ENCODE assay signal across 8 cellular contexts in genomic region chr12:123602651-123603195, GRCh38. TPM values are rescaled to one million over a fixed set of nuclear protein-coding genes. Genes with fewer than 3 reads are reported as not detected.
DNase-seq lines count a peak whose midpoint lies in the region; ATAC-seq, FAIRE-seq and TF ChIP-seq lines count a peak whose summit lies in the region.

No MANE protein-coding gene starts in this region.

- no peak for TF ChIP-seq RAD21 in K562 (CRISPR knock-in tag; conservative IDR thresholded peaks at IDR 0.05 in 1 of 2, IDR thresholded peaks at IDR 0.05 in 1 of 2)

- H3K79me2 ChIP-seq in K562 (ENCODE audit: control insufficient read depth, insufficient read depth, low read length) = peaks cover 67% of the 10 kb centered on the region

- in situ Hi-C loops in K562 (cut with MboI) = no loop called here

- no peak for TF ChIP-seq CTCF in K562 (IDR thresholded peaks at IDR 0.05 in 2 of 3, conservative IDR thresholded peaks at IDR 0.05 in 1 of 3; ENCODE audit: insufficient read depth in 2 of 3, low read depth in 1 of 3, low read length in 3 of 3)

- H3K4me1 Mint-ChIP-seq in memory B cell = peaks cover 14% of the 10 kb centered on the region

- FAIRE-seq in K562 (lab: Jason Lieb, UNC) = no peak

- H3K27me3 Mint-ChIP-seq in memory B cell = no peaks in the 10 kb centered on the region

- peak overlapping the region; percentile 96 for H3K27ac Mint-ChIP-seq in memory B cell

- H3K9me3 Mint-ChIP-seq in memory B cell = no peaks in the 10 kb centered on the region

- BruUV-seq in K562 (replicated peaks; lab: Mats Ljungman, UMichigan) = TSS peak; percentile 54

- POLR2A ChIA-PET in K562 (lab: Yijun Ruan, JAX) = interaction anchor here (0.6 to 1.7 kb wide), 8 partner anchors 9 to 329 kb away, joined by 3 to 8 read pairs (median 4); partner anchors contain the start of gene ATP6V0A2

- H3K9ac ChIP-seq in K562 (ENCODE audit: insufficient read depth in 1 of 2, low read depth in 2 of 2, low read length in 2 of 2) = peak overlapping the region; percentile 96 to 97

- H2AFZ ChIP-seq in K562 (ENCODE audit: low read depth, low read length) = peak overlapping the region; percentile 88; the same call in 1 of the 2 replicates

- peak overlapping the region; percentile 94 for H3K27ac ChIP-seq in K562 (ENCODE audit: extremely low read depth, low read depth, low read length)

- 3% methylated on average over 7 of the region's 7 CpGs for WGBS in K562 (ENCODE audit: insufficient coverage, low coverage, missing lambda C conversion rate)

- H3K9me3 ChIP-seq in MG63 = no peaks in the 10 kb centered on the region
- no peaks in the 10 kb centered on the region for H3K9me3 ChIP-seq in K562 (replicated peaks; ENCODE audit: control insufficient read depth, insufficient read depth, low read depth, low read length)

- peaks cover 3% of the 10 kb centered on the region; the same call in 1 of the 2 replicates for H4K20me1 ChIP-seq in K562 (replicated peaks; ENCODE audit: control insufficient read depth, insufficient read depth, low read length)

- H3K9me1 ChIP-seq in K562 (ENCODE audit: control insufficient read depth, insufficient read depth, low read length) = no peaks in the 10 kb centered on the region

- CTCF ChIA-PET in K562 (lab: Yijun Ruan, JAX; ENCODE audit: low intra/inter-chr PET ratio) = interaction anchor here (2.4 kb wide), 1 partner anchor 332 kb away, joined by 7 read pairs; the partner anchor contains the start of gene CDK2AP1

- TF ChIP-seq POLR2A in K562 (conservative IDR thresholded peaks at IDR 0.05) = no peak

- DNase-seq in GF-D8 (lab: John Stamatoyannopoulos, UW) (peak; percentile 43), MG63 (no peak), K562 (ENCODE audit: extremely low read depth in 1 of 4, low spot score in 3 of 4) (peak in 1 of 4 experiments; percentile 28), memory B cell (ENCODE audit: low spot score in 2 of 2) (no peak), mucosa of gallbladder (ENCODE audit: low spot score) (no peak)

- H3K36me3 ChIP-seq in MG63 = peaks cover 63% of the 10 kb centered on the region
- H3K36me3 ChIP-seq in K562 (ENCODE audit: control insufficient read depth, insufficient read depth, low read length) = peaks cover 66% of the 10 kb centered on the region

- no peaks in the 10 kb centered on the region for H3K27me3 ChIP-seq in MG63
- no peaks in the 10 kb centered on the region for H3K27me3 ChIP-seq in K562 (ENCODE audit: control insufficient read depth in 2 of 2, insufficient read depth in 2 of 2, low read length in 2 of 2)

- intact Hi-C loops in K562 (cut with micrococcal nuclease) = loop anchor here (2.0 kb wide), 2 partner anchors 324 to 332 kb away; partner anchors contain the start of gene CDK2AP1

- ATAC-seq in K562 (peak; percentile 17; the same call in 2 of the 3 replicates), memory B cell (ENCODE audit: low read depth) (no peak), HG02759 (IDR thresholded peaks at IDR 0.05; ENCODE audit: unreplicated experiment) (no peak), HG03159 (IDR thresholded peaks at IDR 0.05; ENCODE audit: unreplicated experiment) (no peak), HG02623 (IDR thresholded peaks at IDR 0.05; ENCODE audit: unreplicated experiment) (no peak)

- H3K4me3 Mint-ChIP-seq in memory B cell = peak overlapping the region; percentile 99

- peaks cover 7% of the 10 kb centered on the region for H3K36me3 Mint-ChIP-seq in memory B cell

- H3K4me1 ChIP-seq in K562 (replicated peaks in 1 of 2; ENCODE audit: control insufficient read depth in 2 of 2, insufficient read depth in 2 of 2, low read length in 2 of 2) = peaks cover 5 to 17% of the 10 kb centered on the region in 2 experiments; a peak in 3 of 5 replicates

- H3K4me3 ChIP-seq in MG63 (peak overlapping the region; percentile 100), K562 (peak overlapping the region; percentile 98)

- no peak for TF ChIP-seq EP300 in K562 (IDR thresholded peaks at IDR 0.05; ENCODE audit: low read length)

- peak overlapping the region; percentile 92 for H3K4me2 ChIP-seq in K562 (ENCODE audit: insufficient read depth, low read length)

RNA-seq across cellular contexts. Expression of gene DDX55, which starts 0.8 kb away (rescaled TPM):
- 23.5 and 24.1 TPM in 2 replicates for total RNA-seq in MG63 (2014; rRNA removed; shearing (Covaris generic); ENCODE audit: low replicate concordance)
- 212 and 224 TPM in 2 replicates for total RNA-seq in K562 (2011; cell fraction: chromatin; rRNA removed; ENCODE audit: low replicate concordance)
- total RNA-seq in K562 (2011; cell fraction: nucleolus; rRNA removed) = 110 and 115 TPM in 2 replicates
- total RNA-seq in K562 (2011; cell fraction: nucleoplasm; rRNA removed) = 141 and 168 TPM in 2 replicates
- 51.9 and 55.1 TPM in 2 replicates for total RNA-seq in K562 (2014; rRNA removed)
- 59.6 and 61.6 TPM in 2 replicates for total RNA-seq in K562 (2014; rRNA removed; fragmentation: Illumina TruSeq; extraction: Trizol)
- total RNA-seq in K562 (2015; rRNA removed; fragmentation: Illumina TruSeq; extraction: Trizol) = 59.7 and 61.1 TPM in 2 replicates
- total RNA-seq in K562 (2021) = 48.6 and 50.1 TPM in 2 replicates
- polyA plus RNA-seq in K562 (2011; rRNA removed) = 55.7 and 60.9 TPM in 2 replicates
- 32.9 and 52.1 TPM in 2 replicates for polyA plus RNA-seq in K562 (2011; cell fraction: cytosol; rRNA removed)
- 138 and 154 TPM in 2 replicates for polyA plus RNA-seq in K562 (2011; cell fraction: nucleus; rRNA removed)
- polyA plus RNA-seq in K562 (2012) = 29.9 and 34.0 TPM in 2 replicates
- 54.5 and 62.3 TPM in 2 replicates for polyA plus RNA-seq in K562 (2014; fragmentation: Illumina TruSeq; extraction: Trizol)
- polyA plus RNA-seq in K562 (2014; fragmentation: Nextera tagmentation; extraction: Ambion mirVana) = 10 to 100 TPM; 10.6 to 15.1 TPM
- 71.0 and 82.4 TPM in 2 replicates for polyA plus RNA-seq in K562 (2014; rRNA removed)
- 56.9 and 67.2 TPM in 2 replicates for polyA minus RNA-seq in K562 (2011; rRNA and poly(A)+ RNA removed)
- polyA minus RNA-seq in K562 (2011; cell fraction: cytosol; rRNA and poly(A)+ RNA removed) = 24.0 and 39.0 TPM in 2 replicates
- 53.0 and 68.0 TPM in 2 replicates for polyA minus RNA-seq in K562 (2011; cell fraction: nucleus; rRNA and poly(A)+ RNA removed)
- 12.7 TPM for total RNA-seq in mucosa of gallbladder

RNA-seq across cellular contexts. Expression of gene TMED2, which starts 18.4 kb away (rescaled TPM):
- total RNA-seq in MG63 (2014; rRNA removed; shearing (Covaris generic); ENCODE audit: low replicate concordance) = 395 and 529 TPM in 2 replicates
- total RNA-seq in K562 (2011; cell fraction: chromatin; rRNA removed; ENCODE audit: low replicate concordance) = 108 and 173 TPM in 2 replicates
- 129 and 135 TPM in 2 replicates for total RNA-seq in K562 (2011; cell fraction: nucleolus; rRNA removed)
- total RNA-seq in K562 (2011; cell fraction: nucleoplasm; rRNA removed) = 257 and 377 TPM in 2 replicates
- total RNA-seq in K562 (2014; rRNA removed) (121 and 146 TPM in 2 replicates), K562 (2014; rRNA removed; fragmentation: Illumina TruSeq; extraction: Trizol) (190 and 208 TPM in 2 replicates), K562 (2015; rRNA removed; fragmentation: Illumina TruSeq; extraction: Trizol) (192 and 207 TPM in 2 replicates), K562 (2021) (191 and 217 TPM in 2 replicates), mucosa of gallbladder (258 TPM)
- polyA plus RNA-seq in K562 (2011; rRNA removed) (158 and 206 TPM in 2 replicates), K562 (2014; fragmentation: Illumina TruSeq; extraction: Trizol) (168 and 192 TPM in 2 replicates), K562 (2014; fragmentation: Nextera tagmentation; extraction: Ambion mirVana) (100 to 1,000 TPM; 103 to 114 TPM), K562 (2014; rRNA removed) (142 and 146 TPM in 2 replicates)
- polyA plus RNA-seq in K562 (2011; cell fraction: cytosol; rRNA removed) = 61.8 and 125 TPM in 2 replicates
- 29.3 and 49.1 TPM in 2 replicates for polyA plus RNA-seq in K562 (2011; cell fraction: nucleus; rRNA removed)
- 172 and 199 TPM in 2 replicates for polyA plus RNA-seq in K562 (2012)
- 190 and 210 TPM in 2 replicates for polyA minus RNA-seq in K562 (2011; rRNA and poly(A)+ RNA removed)
- 77.7 and 89.5 TPM in 2 replicates for polyA minus RNA-seq in K562 (2011; cell fraction: cytosol; rRNA and poly(A)+ RNA removed)
- polyA minus RNA-seq in K562 (2011; cell fraction: nucleus; rRNA and poly(A)+ RNA removed) = 19.1 and 43.2 TPM in 2 replicates

RNA-seq across cellular contexts. Expression of gene EIF2B1, which starts 30.8 kb away (rescaled TPM):
- total RNA-seq in MG63 (2014; rRNA removed; shearing (Covaris generic); ENCODE audit: low replicate concordance) = 26.2 and 82.1 TPM in 2 replicates
- total RNA-seq in K562 (2011; cell fraction: chromatin; rRNA removed; ENCODE audit: low replicate concordance) = 137 TPM in 2 replicates
- total RNA-seq in K562 (2011; cell fraction: nucleolus; rRNA removed) = 64.9 and 66.7 TPM in 2 replicates
- 86.4 and 95.9 TPM in 2 replicates for total RNA-seq in K562 (2011; cell fraction: nucleoplasm; rRNA removed)
- 127 and 195 TPM in 2 replicates for total RNA-seq in K562 (2014; rRNA removed)
- total RNA-seq in K562 (2014; rRNA removed; fragmentation: Illumina TruSeq; extraction: Trizol) = 65.2 and 72.8 TPM in 2 replicates
- 65.4 and 67.8 TPM in 2 replicates for total RNA-seq in K562 (2015; rRNA removed; fragmentation: Illumina TruSeq; extraction: Trizol)
- total RNA-seq in K562 (2021) = 93.2 and 103 TPM in 2 replicates
- polyA plus RNA-seq in K562 (2011; rRNA removed) = 54.0 and 58.6 TPM in 2 replicates
- polyA plus RNA-seq in K562 (2011; cell fraction: cytosol; rRNA removed) = 26.5 and 38.4 TPM in 2 replicates
- polyA plus RNA-seq in K562 (2011; cell fraction: nucleus; rRNA removed) = 253 and 282 TPM in 2 replicates
- polyA plus RNA-seq in K562 (2012) = 45.2 and 74.3 TPM in 2 replicates
- polyA plus RNA-seq in K562 (2014; fragmentation: Illumina TruSeq; extraction: Trizol) = 99.4 and 117 TPM in 2 replicates
- 10 to 100 TPM; 35.7 to 43.8 TPM for polyA plus RNA-seq in K562 (2014; fragmentation: Nextera tagmentation; extraction: Ambion mirVana)
- 76.8 and 82.4 TPM in 2 replicates for polyA plus RNA-seq in K562 (2014; rRNA removed)
- 24.8 and 25.9 TPM in 2 replicates for polyA minus RNA-seq in K562 (2011; rRNA and poly(A)+ RNA removed)
- 15.8 and 22.4 TPM in 2 replicates for polyA minus RNA-seq in K562 (2011; cell fraction: cytosol; rRNA and poly(A)+ RNA removed)
- 32.3 and 48.5 TPM in 2 replicates for polyA minus RNA-seq in K562 (2011; cell fraction: nucleus; rRNA and poly(A)+ RNA removed)
- total RNA-seq in mucosa of gallbladder = 41.9 TPM

RNA-seq across cellular contexts. Expression of gene GTF2H3, which starts 30.9 kb away (rescaled TPM):
- total RNA-seq in MG63 (2014; rRNA removed; shearing (Covaris generic); ENCODE audit: low replicate concordance) = 37.4 and 52.1 TPM in 2 replicates
- total RNA-seq in K562 (2011; cell fraction: chromatin; rRNA removed; ENCODE audit: low replicate concordance) = 56.7 and 106 TPM in 2 replicates
- 30.3 and 30.9 TPM in 2 replicates for total RNA-seq in K562 (2011; cell fraction: nucleolus; rRNA removed)
- total RNA-seq in K562 (2011; cell fraction: nucleoplasm; rRNA removed) = 39.7 and 48.8 TPM in 2 replicates
- 22.7 and 34.2 TPM in 2 replicates for total RNA-seq in K562 (2014; rRNA removed)
- 80.5 and 101 TPM in 2 replicates for total RNA-seq in K562 (2014; rRNA removed; fragmentation: Illumina TruSeq; extraction: Trizol)
- total RNA-seq in K562 (2015; rRNA removed; fragmentation: Illumina TruSeq; extraction: Trizol) = 46.0 and 50.9 TPM in 2 replicates
- 49.6 and 54.1 TPM in 2 replicates for total RNA-seq in K562 (2021)
- 72.7 and 99.7 TPM in 2 replicates for polyA plus RNA-seq in K562 (2011; rRNA removed)
- polyA plus RNA-seq in K562 (2011; cell fraction: cytosol; rRNA removed) = 32.1 and 62.9 TPM in 2 replicates
- polyA plus RNA-seq in K562 (2011; cell fraction: nucleus; rRNA removed) = 26.2 and 32.0 TPM in 2 replicates
- polyA plus RNA-seq in K562 (2012) = 36.5 and 49.2 TPM in 2 replicates
- polyA plus RNA-seq in K562 (2014; fragmentation: Illumina TruSeq; extraction: Trizol) = 82.0 and 82.1 TPM in 2 replicates
- polyA plus RNA-seq in K562 (2014; fragmentation: Nextera tagmentation; extraction: Ambion mirVana) = 10 to 100 TPM; 34.2 to 39.3 TPM
- polyA plus RNA-seq in K562 (2014; rRNA removed) = 37.9 and 42.6 TPM in 2 replicates
- 142 and 164 TPM in 2 replicates for polyA minus RNA-seq in K562 (2011; rRNA and poly(A)+ RNA removed)
- polyA minus RNA-seq in K562 (2011; cell fraction: cytosol; rRNA and poly(A)+ RNA removed) = 21.6 and 42.8 TPM in 2 replicates
- 29.4 and 52.6 TPM in 2 replicates for polyA minus RNA-seq in K562 (2011; cell fraction: nucleus; rRNA and poly(A)+ RNA removed)
- 18.2 TPM for total RNA-seq in mucosa of gallbladder
